In the genomic region with DNA sequence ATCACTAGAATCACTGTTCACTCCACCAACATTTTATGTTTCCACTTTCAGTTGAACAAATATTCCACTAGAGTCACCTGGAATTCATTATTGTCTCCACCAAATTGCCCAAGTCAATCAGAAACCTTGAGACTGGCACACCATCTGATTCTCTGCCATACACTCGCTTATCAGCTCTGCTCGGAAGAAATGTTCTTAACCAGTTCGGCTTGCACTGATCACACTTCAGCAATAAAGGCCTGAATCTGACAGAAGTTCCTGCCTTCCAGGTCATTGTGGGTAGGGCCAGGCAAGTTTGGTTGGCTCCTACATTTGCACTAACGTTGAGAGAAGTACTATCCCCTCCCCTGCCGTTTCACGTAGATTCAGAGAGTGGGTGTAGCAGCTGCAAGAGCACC, we compare ENCODE assay signal across 1 cellular context.
TF ChIP-seq lines count a peak whose summit lies in the region.

No MANE protein-coding gene starts in this region.

TF ChIP-seq in endothelial cell of umbilical vein, 7 proteins besides CTCF, POLR2A, EP300 and RAD21:
- TF ChIP-seq GATA2 (IDR thresholded peaks at IDR 0.05; ENCODE audit: insufficient read depth, insufficient read length, low read depth, low read length) = no peak
- TF ChIP-seq, protein P1, sequence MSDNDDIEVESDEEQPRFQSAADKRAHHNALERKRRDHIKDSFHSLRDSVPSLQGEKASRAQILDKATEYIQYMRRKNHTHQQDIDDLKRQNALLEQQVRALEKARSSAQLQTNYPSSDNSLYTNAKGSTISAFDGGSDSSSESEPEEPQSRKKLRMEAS (IDR thresholded peaks at IDR 0.05; ENCODE audit: insufficient read depth, insufficient read length) = no peak
- no peak for TF ChIP-seq JUN (IDR thresholded peaks at IDR 0.05; ENCODE audit: borderline replicate concordance, insufficient read depth, insufficient read length, low read depth)
- TF ChIP-seq EZH2 (IDR thresholded peaks at IDR 0.05; ENCODE audit: borderline replicate concordance, low read depth, low read length, severe bottlenecking) = no peak
- TF ChIP-seq MYC (IDR thresholded peaks at IDR 0.05; ENCODE audit: low read depth, low read length) = no peak
- no peak for TF ChIP-seq POLR2AphosphoS5 (IDR thresholded peaks at IDR 0.05; ENCODE audit: insufficient read depth, low read depth, low read length)
- no peak for TF ChIP-seq FOS (IDR thresholded peaks at IDR 0.05; ENCODE audit: borderline replicate concordance, insufficient read depth, low read length)
